23 cellular contexts compared by ENCODE assay signal in the genomic region with DNA sequence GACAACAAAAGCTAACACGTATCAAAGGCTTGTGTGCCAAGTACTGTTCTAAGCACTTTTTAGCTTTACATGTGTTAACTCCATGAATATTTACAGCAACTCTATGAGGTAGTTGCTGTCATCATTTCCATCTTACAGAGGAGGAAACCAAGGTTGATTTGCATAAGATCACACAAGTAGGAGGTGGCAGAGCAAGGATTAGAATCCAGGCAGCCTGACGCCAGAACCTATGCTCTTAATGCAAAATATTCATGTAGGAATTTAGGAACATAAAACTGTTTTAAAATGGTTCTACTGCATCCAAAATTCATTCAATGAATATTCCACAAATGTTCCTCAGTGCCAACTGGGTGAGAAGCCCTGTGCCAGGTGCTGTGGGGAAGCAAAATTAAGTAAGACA.
"Had no signal": no experiment of that assay in that cellular context is flagged by ENCODE, and none has a peak within 500 bp of the region (broad histone marks: within the 10 kb centered on the region; RNA-seq: fewer than 3 reads in every experiment).

No MANE protein-coding gene starts in this region.

- H3K27ac Mint-ChIP-seq: naive thymus-derived CD4-positive, alpha-beta T cell; stimulated activated naive CD8-positive, alpha-beta T cell treated with anti-CD3 and anti-CD28 coated beads, Interleukin-15, amount 100 ng/mL, for 72 hours; T-cell; WTC11 had no signal

- H3K4me3 ChIP-seq: gastrocnemius medialis, left ventricle myocardium inferior, pancreas, prostate gland, sigmoid colon, upper lobe of left lung, vagina had no signal

- H3K4me1 ChIP-seq: gastrocnemius medialis, left ventricle myocardium inferior, pancreas, prostate gland, upper lobe of left lung, vagina had no signal

- FAIRE-seq: bronchial epithelial cell, pancreas, small intestine had no signal

- H3K27me3 ChIP-seq: gastrocnemius medialis, pancreas, sigmoid colon, upper lobe of left lung, vagina had no signal

- H3K36me3 Mint-ChIP-seq: activated naive CD4-positive, alpha-beta T cell treated with anti-CD3 and anti-CD28 coated beads, Interleukin-2, amount 10 ng/mL, durations not matched to agents 7 days and 5 days; naive thymus-derived CD4-positive, alpha-beta T cell; stimulated activated effector memory CD8-positive, alpha-beta T cell treated with anti-CD3 and anti-CD28 coated beads, Interleukin-12 subunit alpha, Interleukin-12 subunit beta, amount 100 ng/mL, for 72 hours; T-cell; WTC11 had no signal

- DNase-seq: activated CD4-positive, alpha-beta T cell treated with anti-CD3 and anti-CD28 coated beads, Interleukin-2, amount 50 U/mL, for 48 hours; activated CD8-positive, alpha-beta memory T cell treated with anti-CD3 and anti-CD28 coated beads for 24 hours; activated gamma-delta T cell; activated naive CD4-positive, alpha-beta T cell treated with anti-CD3 and anti-CD28 coated beads, Interleukin-2, amount 10 ng/mL, durations not matched to agents 7 days and 5 days; dermis blood vessel endothelial cell; effector CD4-positive, alpha-beta T cell; gastrocnemius medialis; glutamatergic neuron; left ventricle myocardium inferior; naive thymus-derived CD4-positive, alpha-beta T cell; pancreas; sigmoid colon; small intestine; stimulated activated CD4-positive, alpha-beta T cell treated with anti-CD3 and anti-CD28 coated beads, Interleukin-4, amount 100 ng/mL, for 24 hours; stimulated activated naive CD8-positive, alpha-beta T cell treated with anti-CD3 and anti-CD28 coated beads, Interleukin-15, amount 100 ng/mL, for 72 hours; T-cell had no signal

- H3K9me3 Mint-ChIP-seq: activated naive CD4-positive, alpha-beta T cell treated with anti-CD3 and anti-CD28 coated beads, Interleukin-2, amount 10 ng/mL, durations not matched to agents 7 days and 5 days; central memory CD8-positive, alpha-beta T cell; stimulated activated effector memory CD8-positive, alpha-beta T cell treated with anti-CD3 and anti-CD28 coated beads, Interleukin-12 subunit alpha, Interleukin-12 subunit beta, amount 100 ng/mL, for 72 hours; stimulated activated naive CD8-positive, alpha-beta T cell treated with anti-CD3 and anti-CD28 coated beads, Interleukin-15, amount 100 ng/mL, for 72 hours; T-cell; WTC11 had no signal

- H3K4me3 Mint-ChIP-seq: activated naive CD4-positive, alpha-beta T cell treated with anti-CD3 and anti-CD28 coated beads, Interleukin-2, amount 10 ng/mL, durations not matched to agents 7 days and 5 days; central memory CD8-positive, alpha-beta T cell; naive thymus-derived CD4-positive, alpha-beta T cell; stimulated activated effector memory CD8-positive, alpha-beta T cell treated with anti-CD3 and anti-CD28 coated beads, Interleukin-12 subunit alpha, Interleukin-12 subunit beta, amount 100 ng/mL, for 72 hours; stimulated activated naive CD8-positive, alpha-beta T cell treated with anti-CD3 and anti-CD28 coated beads, Interleukin-15, amount 100 ng/mL, for 72 hours; T-cell; WTC11 had no signal

- H3K27me3 Mint-ChIP-seq: activated naive CD4-positive, alpha-beta T cell treated with anti-CD3 and anti-CD28 coated beads, Interleukin-2, amount 10 ng/mL, durations not matched to agents 7 days and 5 days had no signal

- H3K27ac ChIP-seq: gastrocnemius medialis, left ventricle myocardium inferior, pancreas, prostate gland, sigmoid colon, upper lobe of left lung, vagina had no signal

- H3K36me3 ChIP-seq: gastrocnemius medialis, left ventricle myocardium inferior, pancreas, prostate gland, sigmoid colon, upper lobe of left lung, vagina had no signal

- ATAC-seq: gastrocnemius medialis, T-cell, WTC11 had no signal

- H3K9me3 ChIP-seq: gastrocnemius medialis, left ventricle myocardium inferior, pancreas, prostate gland, sigmoid colon, upper lobe of left lung, vagina had no signal

- H3K4me1 Mint-ChIP-seq: activated naive CD4-positive, alpha-beta T cell treated with anti-CD3 and anti-CD28 coated beads, Interleukin-2, amount 10 ng/mL, durations not matched to agents 7 days and 5 days; central memory CD8-positive, alpha-beta T cell; stimulated activated effector memory CD8-positive, alpha-beta T cell treated with anti-CD3 and anti-CD28 coated beads, Interleukin-12 subunit alpha, Interleukin-12 subunit beta, amount 100 ng/mL, for 72 hours; stimulated activated naive CD8-positive, alpha-beta T cell treated with anti-CD3 and anti-CD28 coated beads, Interleukin-15, amount 100 ng/mL, for 72 hours; T-cell had no signal
